ENCODE assay signal across 1 cellular context in the genomic region with DNA sequence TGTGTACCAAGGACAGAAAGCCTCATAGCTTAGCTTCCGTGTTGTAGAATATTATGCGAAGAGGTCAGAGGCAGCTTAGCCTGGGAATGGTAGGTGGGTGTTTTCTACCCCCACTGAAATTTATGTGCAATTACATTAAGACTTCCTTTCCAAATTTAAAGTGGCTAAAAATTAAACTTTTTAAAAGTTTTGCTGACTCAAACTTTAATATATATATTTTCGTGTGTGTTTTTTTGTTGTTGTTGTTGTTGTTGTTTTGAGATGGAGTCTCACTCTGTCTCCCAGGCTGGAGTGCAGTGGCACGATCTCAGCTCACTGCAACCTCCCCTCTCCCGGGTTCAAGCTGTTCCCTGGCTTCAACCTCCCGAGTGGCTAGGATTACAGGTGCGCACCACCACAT.
A peak's percentile ranks its signal among the peaks of the same experiment; 100 is the strongest.
TF ChIP-seq lines count a peak whose summit lies in the region.

No MANE protein-coding gene starts in this region.

TF ChIP-seq in HepG2, 621 proteins besides CTCF, POLR2A, EP300 and RAD21 (continued from another document):
- TF ChIP-seq, protein P1, sequence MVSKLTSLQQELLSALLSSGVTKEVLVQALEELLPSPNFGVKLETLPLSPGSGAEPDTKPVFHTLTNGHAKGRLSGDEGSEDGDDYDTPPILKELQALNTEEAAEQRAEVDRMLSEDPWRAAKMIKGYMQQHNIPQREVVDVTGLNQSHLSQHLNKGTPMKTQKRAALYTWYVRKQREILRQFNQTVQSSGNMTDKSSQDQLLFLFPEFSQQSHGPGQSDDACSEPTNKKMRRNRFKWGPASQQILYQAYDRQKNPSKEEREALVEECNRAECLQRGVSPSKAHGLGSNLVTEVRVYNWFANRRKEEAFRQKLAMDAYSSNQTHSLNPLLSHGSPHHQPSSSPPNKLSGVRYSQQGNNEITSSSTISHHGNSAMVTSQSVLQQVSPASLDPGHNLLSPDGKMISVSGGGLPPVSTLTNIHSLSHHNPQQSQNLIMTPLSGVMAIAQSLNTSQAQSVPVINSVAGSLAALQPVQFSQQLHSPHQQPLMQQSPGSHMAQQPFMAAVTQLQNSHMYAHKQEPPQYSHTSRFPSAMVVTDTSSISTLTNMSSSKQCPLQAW (CRISPR knock-in tag; IDR thresholded peaks at IDR 0.05) = no peak
- TF ChIP-seq, protein P2, sequence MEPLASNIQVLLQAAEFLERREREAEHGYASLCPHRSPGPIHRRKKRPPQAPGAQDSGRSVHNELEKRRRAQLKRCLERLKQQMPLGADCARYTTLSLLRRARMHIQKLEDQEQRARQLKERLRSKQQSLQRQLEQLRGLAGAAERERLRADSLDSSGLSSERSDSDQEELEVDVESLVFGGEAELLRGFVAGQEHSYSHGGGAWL (CRISPR knock-in tag; IDR thresholded peaks at IDR 0.05) = no peak
- TF ChIP-seq BCL6 (CRISPR knock-in tag; IDR thresholded peaks at IDR 0.05) (no peak), ZBTB21 (CRISPR knock-in tag; IDR thresholded peaks at IDR 0.05) (no peak), TSC22D2 (CRISPR knock-in tag; IDR thresholded peaks at IDR 0.05; ENCODE audit: borderline replicate concordance) (no peak), KMT2B (CRISPR knock-in tag; IDR thresholded peaks at IDR 0.05) (no peak), HNRNPL (IDR thresholded peaks at IDR 0.05; ENCODE audit: low read depth, low read length) (no peak), HOXA3 (CRISPR knock-in tag; IDR thresholded peaks at IDR 0.05) (no peak), GABPA (IDR thresholded peaks at IDR 0.05; ENCODE audit: low read depth, low read length) (no peak), GABPA (CRISPR knock-in tag; IDR thresholded peaks at IDR 0.05; ENCODE audit: low read depth) (no peak), ZNF460 (CRISPR knock-in tag; IDR thresholded peaks at IDR 0.05; ENCODE audit: borderline replicate concordance) (peak; percentile 17; the same call in 1 of the 2 replicates)
- TF ChIP-seq, protein P3, sequence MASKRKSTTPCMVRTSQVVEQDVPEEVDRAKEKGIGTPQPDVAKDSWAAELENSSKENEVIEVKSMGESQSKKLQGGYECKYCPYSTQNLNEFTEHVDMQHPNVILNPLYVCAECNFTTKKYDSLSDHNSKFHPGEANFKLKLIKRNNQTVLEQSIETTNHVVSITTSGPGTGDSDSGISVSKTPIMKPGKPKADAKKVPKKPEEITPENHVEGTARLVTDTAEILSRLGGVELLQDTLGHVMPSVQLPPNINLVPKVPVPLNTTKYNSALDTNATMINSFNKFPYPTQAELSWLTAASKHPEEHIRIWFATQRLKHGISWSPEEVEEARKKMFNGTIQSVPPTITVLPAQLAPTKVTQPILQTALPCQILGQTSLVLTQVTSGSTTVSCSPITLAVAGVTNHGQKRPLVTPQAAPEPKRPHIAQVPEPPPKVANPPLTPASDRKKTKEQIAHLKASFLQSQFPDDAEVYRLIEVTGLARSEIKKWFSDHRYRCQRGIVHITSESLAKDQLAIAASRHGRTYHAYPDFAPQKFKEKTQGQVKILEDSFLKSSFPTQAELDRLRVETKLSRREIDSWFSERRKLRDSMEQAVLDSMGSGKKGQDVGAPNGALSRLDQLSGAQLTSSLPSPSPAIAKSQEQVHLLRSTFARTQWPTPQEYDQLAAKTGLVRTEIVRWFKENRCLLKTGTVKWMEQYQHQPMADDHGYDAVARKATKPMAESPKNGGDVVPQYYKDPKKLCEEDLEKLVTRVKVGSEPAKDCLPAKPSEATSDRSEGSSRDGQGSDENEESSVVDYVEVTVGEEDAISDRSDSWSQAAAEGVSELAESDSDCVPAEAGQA (IDR thresholded peaks at IDR 0.05; ENCODE audit: low read depth) = no peak
- TF ChIP-seq, protein P3 (CRISPR knock-in tag; IDR thresholded peaks at IDR 0.05; ENCODE audit: borderline replicate concordance) = no peak
- TF ChIP-seq, protein P4, sequence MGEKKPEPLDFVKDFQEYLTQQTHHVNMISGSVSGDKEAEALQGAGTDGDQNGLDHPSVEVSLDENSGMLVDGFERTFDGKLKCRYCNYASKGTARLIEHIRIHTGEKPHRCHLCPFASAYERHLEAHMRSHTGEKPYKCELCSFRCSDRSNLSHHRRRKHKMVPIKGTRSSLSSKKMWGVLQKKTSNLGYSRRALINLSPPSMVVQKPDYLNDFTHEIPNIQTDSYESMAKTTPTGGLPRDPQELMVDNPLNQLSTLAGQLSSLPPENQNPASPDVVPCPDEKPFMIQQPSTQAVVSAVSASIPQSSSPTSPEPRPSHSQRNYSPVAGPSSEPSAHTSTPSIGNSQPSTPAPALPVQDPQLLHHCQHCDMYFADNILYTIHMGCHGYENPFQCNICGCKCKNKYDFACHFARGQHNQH (CRISPR knock-in tag; IDR thresholded peaks at IDR 0.05) = no peak
